Comparison of ENCODE assay signal across 8 cellular contexts in genomic region chr6:154276810-154277577, GRCh38.
DNase-seq lines count a peak whose midpoint lies in the region; ATAC-seq, FAIRE-seq and TF ChIP-seq lines count a peak whose summit lies in the region.

No MANE protein-coding gene starts in this region.

- intact Hi-C loops in Calu3 (cut with micrococcal nuclease; ENCODE audit: unreplicated experiment) = loop anchor here (1.0 kb wide), 1 partner anchor 123 kb away; no protein-coding TSS in a partner anchor
- intact Hi-C loops in posterior cingulate gyrus (cut with DNase I) = loop anchor here (1.0 kb wide), 1 partner anchor 123 kb away; no protein-coding TSS in a partner anchor

- no peaks in the 10 kb centered on the region for H3K9me3 Mint-ChIP-seq in Calu3 (ENCODE audit: low read depth, unreplicated experiment)
- no peaks in the 10 kb centered on the region for H3K9me3 Mint-ChIP-seq in central memory CD8-positive, alpha-beta T cell

- no peaks in the 10 kb centered on the region for H4K20me1 ChIP-seq in OCI-LY1 (ENCODE audit: insufficient read depth, low read length)

- no peaks in the 10 kb centered on the region for H3K9me2 ChIP-seq in OCI-LY1 (ENCODE audit: low read depth, low read length)

- ATAC-seq in HG03521 (IDR thresholded peaks at IDR 0.05; ENCODE audit: unreplicated experiment) = peak; percentile 70
- ATAC-seq in central memory CD8-positive, alpha-beta T cell (replicated peaks; ENCODE audit: extremely low read depth, poor library complexity, severe bottlenecking) = peak; percentile 70

- H3K9me3 ChIP-seq in OCI-LY1 (ENCODE audit: low read length) = no peaks in the 10 kb centered on the region
- H3K9me3 ChIP-seq in effector memory CD4-positive, alpha-beta T cell (ENCODE audit: control insufficient read depth, low read length) = no peaks in the 10 kb centered on the region

- BruUV-seq in Calu3 (replicated peaks; lab: Mats Ljungman, UMichigan) = no TSS peak

- no peak overlapping the region for H3K4me3 ChIP-seq in OCI-LY1 (ENCODE audit: low read depth, low read length, poor library complexity, severe bottlenecking)
- H3K4me3 ChIP-seq in effector memory CD4-positive, alpha-beta T cell (ENCODE audit: insufficient read depth, low read depth, low read length, poor library complexity, severe bottlenecking) = no peak overlapping the region

- H3K79me2 ChIP-seq in OCI-LY1 (ENCODE audit: insufficient read depth, low read length) = no peaks in the 10 kb centered on the region

- H3K27ac ChIP-seq in OCI-LY1 (ENCODE audit: low read depth, low read length, poor library complexity, severe bottlenecking) = no peak overlapping the region
- H3K27ac ChIP-seq in effector memory CD4-positive, alpha-beta T cell (ENCODE audit: insufficient read depth, low read length, poor library complexity, severe bottlenecking) = no peak overlapping the region

- no peaks in the 10 kb centered on the region for H3K36me3 Mint-ChIP-seq in Calu3 (ENCODE audit: insufficient read depth, unreplicated experiment)
- no peaks in the 10 kb centered on the region for H3K36me3 Mint-ChIP-seq in central memory CD8-positive, alpha-beta T cell (ENCODE audit: insufficient read depth)

- H3K27me3 ChIP-seq in OCI-LY1 (ENCODE audit: insufficient read depth, low read length) = no peaks in the 10 kb centered on the region
- H3K27me3 ChIP-seq in effector memory CD4-positive, alpha-beta T cell (replicated peaks; ENCODE audit: control insufficient read depth, insufficient read depth, low read length, poor library complexity, severe bottlenecking) = no peaks in the 10 kb centered on the region

- no peaks in the 10 kb centered on the region for H3K36me3 ChIP-seq in OCI-LY1 (ENCODE audit: insufficient read depth, low read length)
- no peaks in the 10 kb centered on the region for H3K36me3 ChIP-seq in effector memory CD4-positive, alpha-beta T cell (ENCODE audit: control insufficient read depth, insufficient read depth, low read length)

- no peak overlapping the region for H3K4me2 ChIP-seq in OCI-LY1 (ENCODE audit: low read length)

- H3K27me3 Mint-ChIP-seq in Calu3 (ENCODE audit: unreplicated experiment) = no peaks in the 10 kb centered on the region
- no peaks in the 10 kb centered on the region for H3K27me3 Mint-ChIP-seq in central memory CD8-positive, alpha-beta T cell

- H2AFZ ChIP-seq in OCI-LY1 (ENCODE audit: low read length) = no peak overlapping the region

- no peak overlapping the region for H3K4me3 Mint-ChIP-seq in Calu3 (ENCODE audit: low read depth, unreplicated experiment)
- H3K4me3 Mint-ChIP-seq in central memory CD8-positive, alpha-beta T cell = peak overlapping the region; percentile 59

- no peaks in the 10 kb centered on the region for H3K4me1 ChIP-seq in OCI-LY1 (ENCODE audit: insufficient read depth, low read length, severe bottlenecking)
- peaks cover 8% of the 10 kb centered on the region for H3K4me1 ChIP-seq in effector memory CD4-positive, alpha-beta T cell (ENCODE audit: control insufficient read depth, insufficient read depth, low read length, poor library complexity, severe bottlenecking)

- TF ChIP-seq CTCF in Calu3 (IDR thresholded peaks at IDR 0.05; ENCODE audit: unreplicated experiment) = peak; percentile 12
- peak; percentile 58; the same call in 1 of the 2 replicates for TF ChIP-seq CTCF in OCI-LY1 (IDR thresholded peaks at IDR 0.05; ENCODE audit: low read length)

- DNase-seq in Calu3 (no peak), GM19239 (ENCODE audit: insufficient read length, low spot score) (no peak), midbrain (lab: John Stamatoyannopoulos, UW) (peak; percentile 61), posterior cingulate gyrus (no peak)
- DNase-seq in central memory CD8-positive, alpha-beta T cell (ENCODE audit: low spot score in 2 of 2) = no peak
- DNase-seq in effector memory CD4-positive, alpha-beta T cell = no peak

- peak; percentile 89 for FAIRE-seq in GM19239 (lab: Jason Lieb, UNC)

- H3K4me1 Mint-ChIP-seq in Calu3 (ENCODE audit: low read depth, unreplicated experiment) = peaks cover 7% of the 10 kb centered on the region
- H3K4me1 Mint-ChIP-seq in central memory CD8-positive, alpha-beta T cell = peaks cover 14% of the 10 kb centered on the region

- no peak overlapping the region for H3K27ac Mint-ChIP-seq in Calu3 (ENCODE audit: unreplicated experiment)
- H3K27ac Mint-ChIP-seq in central memory CD8-positive, alpha-beta T cell (ENCODE audit: low read depth) = no peak overlapping the region

- no peak overlapping the region for H3K9ac ChIP-seq in OCI-LY1 (ENCODE audit: low read length)

- H3F3A ChIP-seq in OCI-LY1 (ENCODE audit: insufficient read depth, low read length) = no peaks in the 10 kb centered on the region

- CTCF ChIA-PET in Calu3 (lab: Charles Lee) = interaction anchor here (0.5 to 1.3 kb wide), 6 partner anchors 16 to 235 kb away, joined by 3 to 5 read pairs (median 3); partner anchors contain the start of gene CNKSR3
